In genomic region chr10:73246322-73246782, GRCh38 we compare ENCODE assay signal across 8 cellular contexts. TPM values are rescaled to one million over a fixed set of nuclear protein-coding genes. Genes with fewer than 3 reads are reported as not detected.
A peak's percentile ranks its signal among the peaks of the same experiment; 100 is the strongest.
DNase-seq lines count a peak whose midpoint lies in the region; ATAC-seq, FAIRE-seq and TF ChIP-seq lines count a peak whose summit lies in the region.

No MANE protein-coding gene starts in this region.

- peaks cover 20% of the 10 kb centered on the region for H3K36me3 ChIP-seq in ACC112 (ENCODE audit: insufficient read depth, low read length)
- H3K36me3 ChIP-seq in bronchial epithelial cell (ENCODE audit: control insufficient read depth, insufficient read depth, low read length): peaks cover 1% of the 10 kb centered on the region

- peaks cover 53% of the 10 kb centered on the region for H3K79me2 ChIP-seq in ACC112 (ENCODE audit: control insufficient read depth, insufficient read depth, low read length, unreplicated experiment)

- no peaks in the 10 kb centered on the region for H3K9me3 ChIP-seq in mononuclear cell (ENCODE audit: low read depth, low read length)

- H3K27ac ChIP-seq in ACC112 (ENCODE audit: low read depth, low read length): peak overlapping the region; percentile 91

- TF ChIP-seq CTCF in bronchial epithelial cell (IDR thresholded peaks at IDR 0.05; ENCODE audit: insufficient read depth, low read length, severe bottlenecking): no peak

- H2AFZ ChIP-seq in ACC112 (ENCODE audit: low read length, unreplicated experiment): peak overlapping the region; percentile 20

- DNase-seq in bronchial epithelial cell (ENCODE audit: low read depth) (no peak), hypothalamus (lab: John Stamatoyannopoulos, UW) (no peak), retina (no peak)
- no peak for DNase-seq in stimulated activated naive CD4-positive, alpha-beta T cell (lab: John Stamatoyannopoulos, UW)

- FAIRE-seq in bronchial epithelial cell (lab: Jason Lieb, UNC): no peak

- ATAC-seq in HG03097 (IDR thresholded peaks at IDR 0.05; ENCODE audit: low FRiP score, unreplicated experiment) (peak; percentile 3), GM21786 (IDR thresholded peaks at IDR 0.05; ENCODE audit: unreplicated experiment) (no peak)

- H3K27me3 ChIP-seq in ACC112 (ENCODE audit: insufficient read depth, low read length): no peaks in the 10 kb centered on the region
- H3K27me3 ChIP-seq in bronchial epithelial cell (ENCODE audit: control insufficient read depth, insufficient read depth, low read length): no peaks in the 10 kb centered on the region
- no peaks in the 10 kb centered on the region for H3K27me3 ChIP-seq in mononuclear cell (ENCODE audit: insufficient read depth, low read length)

- H3K4me3 ChIP-seq in ACC112 (ENCODE audit: low read depth, low read length) (peak overlapping the region; percentile 79), bronchial epithelial cell (ENCODE audit: low read depth, low read length) (peak overlapping the region; percentile 86), mononuclear cell (ENCODE audit: low read length) (peak overlapping the region; percentile 79)

- H3K4me1 ChIP-seq in ACC112 (ENCODE audit: control insufficient read depth, insufficient read depth, low read length, unreplicated experiment) (peaks cover 32% of the 10 kb centered on the region), mononuclear cell (ENCODE audit: insufficient read depth, low read length) (peaks cover 44% of the 10 kb centered on the region)

RNA-seq across cellular contexts. Expression of gene DNAJC9, which starts 0.7 kb away (rescaled TPM):
- total RNA-seq in bronchial epithelial cell: 32.0 and 35.0 TPM in 2 replicates
- 15.5 TPM for total RNA-seq in mononuclear cell

RNA-seq across cellular contexts. Expression of gene MRPS16, which starts 6.1 kb away (rescaled TPM):
- total RNA-seq in bronchial epithelial cell (77.6 and 81.6 TPM in 2 replicates), mononuclear cell (27.2 TPM)
